In the genomic region with DNA sequence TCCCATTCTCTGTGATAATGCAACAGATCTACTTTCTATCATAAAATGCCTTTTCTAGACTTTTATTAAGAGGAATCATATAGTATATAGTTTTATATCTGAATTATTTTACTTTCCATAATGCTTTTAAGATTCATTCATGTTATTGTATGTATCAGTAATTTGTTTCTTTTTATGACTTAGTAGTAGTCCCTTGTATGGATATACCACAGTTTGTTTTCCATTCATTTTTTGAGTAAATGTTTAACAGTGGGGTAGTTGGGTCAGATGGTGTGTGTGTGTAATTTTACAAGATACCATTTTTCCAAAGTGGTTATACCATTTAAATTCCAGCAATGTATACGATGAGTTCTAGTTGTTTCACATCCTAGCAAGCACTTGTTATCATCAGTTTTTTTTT, we compare ENCODE assay signal across 7 cellular contexts. TPM values are rescaled to one million over a fixed set of nuclear protein-coding genes. Genes with fewer than 3 reads are reported as not detected.
"Had no signal": no experiment of that assay in that cellular context is flagged by ENCODE, and none has a peak within 500 bp of the region (broad histone marks: within the 10 kb centered on the region; RNA-seq: fewer than 3 reads in every experiment).

No MANE protein-coding gene starts in this region.

- FAIRE-seq: HepG2, HTR-8/SVneo had no signal

- H3K27me3 Mint-ChIP-seq: IgD-negative memory B cell had no signal

- ATAC-seq: HepG2 had no signal

- H3K27ac ChIP-seq: HL-60 had no signal

- DNase-seq: IMR-90, KBM-7, KG1 had no signal

- H3K27ac Mint-ChIP-seq: IgD-negative memory B cell had no signal

- H3K9me3 Mint-ChIP-seq: IgD-negative memory B cell had no signal

RNA-seq across cellular contexts. Expression of a gene that starts 10.4 kb away (rescaled TPM):
- total RNA-seq: HepG2 had no signal
- polyA plus RNA-seq: HepG2, IMR-90 had no signal
